Comparison of ENCODE assay signal across 14 cellular contexts in the genomic region with DNA sequence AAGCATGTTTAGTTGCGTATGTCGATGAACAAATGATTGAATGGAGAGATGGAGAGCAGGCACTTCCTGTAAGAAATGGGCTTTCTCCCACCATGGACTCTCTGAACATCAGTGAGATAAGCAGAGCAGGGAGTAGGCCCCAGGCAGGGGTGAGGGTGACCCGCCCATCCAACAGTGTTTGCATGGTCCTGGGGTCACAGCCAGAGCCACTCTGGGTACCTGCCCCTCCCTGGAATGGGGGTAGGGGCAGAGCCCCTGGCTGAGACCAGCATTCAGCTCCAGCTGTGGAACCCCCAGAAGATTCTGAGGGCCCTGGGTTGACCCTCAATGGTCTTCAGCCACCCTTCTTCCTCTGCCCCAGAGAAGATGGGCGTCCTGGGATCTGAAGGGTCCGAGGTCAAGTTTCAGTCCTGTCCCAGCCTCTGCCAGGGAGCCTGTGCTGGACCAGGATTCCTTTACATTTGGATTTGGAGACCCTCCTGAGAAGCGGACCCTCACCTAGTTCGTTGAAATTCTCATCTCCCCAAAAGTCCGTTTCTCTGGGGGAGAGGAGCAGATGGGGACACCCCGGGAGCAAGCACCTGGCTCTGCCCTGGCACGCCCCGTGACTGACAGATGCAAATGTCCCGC. TPM values are rescaled to one million over a fixed set of nuclear protein-coding genes. Genes with fewer than 3 reads are reported as not detected.
DNase-seq lines count a peak whose midpoint lies in the region; ATAC-seq and TF ChIP-seq lines count a peak whose summit lies in the region.
"Had no signal": no experiment of that assay in that cellular context is flagged by ENCODE, and none has a peak within 500 bp of the region (broad histone marks: within the 10 kb centered on the region; RNA-seq: fewer than 3 reads in every experiment).

No MANE protein-coding gene starts in this region.

- peaks cover 59 to 84% of the 10 kb centered on the region in 2 donors for H3K4me1 Mint-ChIP-seq in stimulated activated naive B cell treated with anti-CD40 and anti-IgM and Interleukin-4, amounts not matched to agents 10 μg/mL and 1 μg/mL and 100 μg/mL, for 72 hours

- peaks cover 48% of the 10 kb centered on the region for H3K4me1 ChIP-seq in DOHH2 (ENCODE audit: control insufficient read depth, low read length)
- H3K4me1 ChIP-seq in Karpas-422 (ENCODE audit: low read length), result peaks cover 41% of the 10 kb centered on the region
- H3K4me1 ChIP-seq in osteoblast (ENCODE audit: insufficient read depth, low read length), result peaks cover 21% of the 10 kb centered on the region
- peaks cover 8% of the 10 kb centered on the region for H3K4me1 ChIP-seq in prostate gland (replicated peaks)
- H3K4me1 ChIP-seq in breast epithelium, result peaks cover 8 to 12% of the 10 kb centered on the region in 2 donors

- intact Hi-C loops in prostate gland (cut with DNase I), result no loop called here
- intact Hi-C loops in breast epithelium (cut with DNase I; ENCODE audit: low total_unique reads), result loop anchor here (10.0 kb wide), 1 partner anchor 173 kb away; no protein-coding TSS in a partner anchor

- H2AFZ ChIP-seq in Karpas-422 (ENCODE audit: low read length) (no peak overlapping the region), osteoblast (ENCODE audit: low read length) (no peak overlapping the region)

- H3K27me3 ChIP-seq in DOHH2 (ENCODE audit: control insufficient read depth, low read length), result peaks cover 35% of the 10 kb centered on the region
- H3K27me3 ChIP-seq in Karpas-422 (ENCODE audit: low read length), result no peaks in the 10 kb centered on the region
- peaks cover 34% of the 10 kb centered on the region for H3K27me3 ChIP-seq in osteoblast (ENCODE audit: insufficient read depth, low read length)
- H3K27me3 ChIP-seq in prostate gland (replicated peaks; ENCODE audit: insufficient read depth), result peaks cover 3% of the 10 kb centered on the region
- peaks cover 10 to 54% of the 10 kb centered on the region in 2 donors for H3K27me3 ChIP-seq in breast epithelium

- H3K27ac Mint-ChIP-seq in stimulated activated naive B cell treated with anti-CD40 and anti-IgM and Interleukin-4, amounts not matched to agents 10 μg/mL and 1 μg/mL and 100 μg/mL, for 72 hours, result no peak overlapping the region
- H3K27ac Mint-ChIP-seq: activated naive CD4-positive, alpha-beta T cell treated with anti-CD3 and anti-CD28 coated beads, Interleukin-2, amount 50 U/mL, for 72 hours had no signal

- peak overlapping the region; percentile 75 for H3K9ac ChIP-seq in Karpas-422 (ENCODE audit: low read length)

- H3F3A ChIP-seq in DOHH2 (ENCODE audit: control insufficient read depth, insufficient read depth), result peaks cover 8% of the 10 kb centered on the region

- H4K20me1 ChIP-seq in DOHH2 (ENCODE audit: control insufficient read depth, insufficient read depth, low read depth, low read length) (no peaks in the 10 kb centered on the region), Karpas-422 (ENCODE audit: insufficient read depth, low read depth, low read length) (peaks cover 4% of the 10 kb centered on the region; the same call in 1 of the 2 replicates), osteoblast (ENCODE audit: insufficient read depth, low read length) (peaks cover 29% of the 10 kb centered on the region)

- H3K9me2 ChIP-seq in DOHH2 (replicated peaks; ENCODE audit: control insufficient read depth, low read length) (no peaks in the 10 kb centered on the region), Karpas-422 (replicated peaks; ENCODE audit: insufficient read depth, low read length) (no peaks in the 10 kb centered on the region)

- no peaks in the 10 kb centered on the region for H3K9me3 Mint-ChIP-seq in stimulated activated naive B cell treated with anti-CD40 and anti-IgM and Interleukin-4, amounts not matched to agents 10 μg/mL and 1 μg/mL and 100 μg/mL, for 72 hours
- H3K9me3 Mint-ChIP-seq: activated naive CD4-positive, alpha-beta T cell treated with anti-CD3 and anti-CD28 coated beads, Interleukin-2, amount 50 U/mL, for 72 hours had no signal

- ATAC-seq in stimulated activated naive B cell treated with anti-CD40 and anti-IgM and Interleukin-4, amounts not matched to agents 10 μg/mL and 1 μg/mL and 100 μg/mL, for 72 hours (replicated peaks), result no peak
- ATAC-seq: activated naive CD4-positive, alpha-beta T cell treated with anti-CD3 and anti-CD28 coated beads, Interleukin-2, amount 50 U/mL, for 72 hours had no signal

- peaks cover 24 to 31% of the 10 kb centered on the region in 2 donors for H3K36me3 Mint-ChIP-seq in stimulated activated naive B cell treated with anti-CD40 and anti-IgM and Interleukin-4, amounts not matched to agents 10 μg/mL and 1 μg/mL and 100 μg/mL, for 72 hours

- peaks cover 45 to 50% of the 10 kb centered on the region in 2 donors for H3K27me3 Mint-ChIP-seq in stimulated activated naive B cell treated with anti-CD40 and anti-IgM and Interleukin-4, amounts not matched to agents 10 μg/mL and 1 μg/mL and 100 μg/mL, for 72 hours

- TF ChIP-seq POLR2A in erythroblast (IDR thresholded peaks at IDR 0.05; ENCODE audit: low read length) (no peak), prostate gland (IDR thresholded peaks at IDR 0.05) (no peak), breast epithelium (IDR thresholded peaks at IDR 0.05) (no peak)

- H3K36me3 ChIP-seq in DOHH2 (ENCODE audit: control insufficient read depth, low read length) (peaks cover 23% of the 10 kb centered on the region), Karpas-422 (ENCODE audit: insufficient read depth, low read length) (no peaks in the 10 kb centered on the region), osteoblast (ENCODE audit: insufficient read depth, low read length) (no peaks in the 10 kb centered on the region), prostate gland (no peaks in the 10 kb centered on the region), breast epithelium (no peaks in the 10 kb centered on the region)

- WGBS in prostate gland, result 67% methylated on average over 12 of the region's 12 CpGs

- TF ChIP-seq CTCF in DOHH2 (IDR thresholded peaks at IDR 0.05; ENCODE audit: low read depth, low read length, poor library complexity, severe bottlenecking) (no peak), osteoblast (IDR thresholded peaks at IDR 0.05; ENCODE audit: extremely low read depth, low read depth, low read length) (no peak), prostate gland (IDR thresholded peaks at IDR 0.05) (no peak), breast epithelium (IDR thresholded peaks at IDR 0.05) (no peak)

- H3K4me3 Mint-ChIP-seq in stimulated activated naive B cell treated with anti-CD40 and anti-IgM and Interleukin-4, amounts not matched to agents 10 μg/mL and 1 μg/mL and 100 μg/mL, for 72 hours, result peak overlapping the region in 1 of 2 donors; percentile 86

- no peak for DNase-seq in Karpas-422
- peak; percentile 33 to 37 for DNase-seq in erythroblast (lab: John Stamatoyannopoulos, UW)
- peak; percentile 83 for DNase-seq in osteoblast (ENCODE audit: insufficient read length, low spot score, missing footprints)
- no peak for DNase-seq in prostate gland (ENCODE audit: low spot score)
- DNase-seq in breast epithelium (ENCODE audit: low spot score in 2 of 2), result no peak
- no peak for DNase-seq in stimulated activated naive B cell treated with anti-CD40 and anti-IgM and Interleukin-4, amounts not matched to agents 10 μg/mL and 1 μg/mL and 100 μg/mL, for 72 hours
- DNase-seq: hypothalamus; NCI-H2171; stimulated activated CD4-positive, alpha-beta T cell treated with anti-CD3 and anti-CD28 coated beads, Interleukin-4, amount 100 ng/mL, for 1 hour had no signal

- H3K27ac ChIP-seq in DOHH2 (ENCODE audit: low read depth, low read length) (no peak overlapping the region), Karpas-422 (ENCODE audit: low read length) (peak overlapping the region; percentile 84), osteoblast (ENCODE audit: low read depth, low read length) (no peak overlapping the region), prostate gland (no peak overlapping the region), breast epithelium (no peak overlapping the region)
- H3K27ac ChIP-seq: neutrophil had no signal

- peaks cover 20% of the 10 kb centered on the region for H3K79me2 ChIP-seq in DOHH2 (ENCODE audit: control insufficient read depth, low read length)
- peaks cover 11% of the 10 kb centered on the region for H3K79me2 ChIP-seq in Karpas-422 (ENCODE audit: low read length)
- H3K79me2 ChIP-seq in osteoblast (ENCODE audit: insufficient read depth, low read length), result peaks cover 9% of the 10 kb centered on the region

- peak overlapping the region; percentile 97 for H3K4me2 ChIP-seq in DOHH2 (ENCODE audit: low read length)
- peak overlapping the region; percentile 76 for H3K4me2 ChIP-seq in Karpas-422 (ENCODE audit: low read depth, low read length, poor library complexity, severe bottlenecking)
- H3K4me2 ChIP-seq in osteoblast (ENCODE audit: insufficient read depth, low read length), result no peak overlapping the region

- H3K9me3 ChIP-seq in DOHH2 (ENCODE audit: control insufficient read depth, insufficient read depth, low read length), result no peaks in the 10 kb centered on the region
- no peaks in the 10 kb centered on the region for H3K9me3 ChIP-seq in Karpas-422 (ENCODE audit: low read length)
- H3K9me3 ChIP-seq in osteoblast (ENCODE audit: low read depth, low read length), result no peaks in the 10 kb centered on the region
- H3K9me3 ChIP-seq in prostate gland, result no peaks in the 10 kb centered on the region
- no peaks in the 10 kb centered on the region for H3K9me3 ChIP-seq in breast epithelium
- H3K9me3 ChIP-seq: neutrophil had no signal

- H3K4me3 ChIP-seq in DOHH2 (ENCODE audit: low read length) (peak overlapping the region; percentile 75), Karpas-422 (ENCODE audit: low read length) (peak overlapping the region; percentile 68), osteoblast (ENCODE audit: insufficient read depth, low read length) (no peak overlapping the region), prostate gland (no peak overlapping the region), breast epithelium (peak overlapping the region in 1 of 3 donors; percentile 60)

RNA-seq across cellular contexts. Expression of a gene that starts 2.4 kb away (rescaled TPM):
- 1.1 TPM in 1 of 2 replicates, not detected in the other for total RNA-seq in Karpas-422 (2014; rRNA removed; shearing (Covaris generic); ENCODE audit: low replicate concordance)
- not detected in 2 replicates for total RNA-seq in osteoblast
- total RNA-seq in prostate gland, result 1 to 10 TPM in 1 of 2 donors, not detected in 1; 1.2 TPM
- total RNA-seq in breast epithelium, result not detected
- total RNA-seq: activated naive CD4-positive, alpha-beta T cell treated with anti-CD3 and anti-CD28 coated beads, Interleukin-2, amount 50 U/mL, for 72 hours; Daoy; RPMI7951 had no signal

RNA-seq across cellular contexts. Expression of a gene that starts 5.0 kb away (rescaled TPM):
- total RNA-seq in Karpas-422 (2014; rRNA removed; shearing (Covaris generic); ENCODE audit: low replicate concordance), result 46.1 and 113 TPM in 2 replicates
- total RNA-seq in osteoblast, result 47.7 and 64.8 TPM in 2 replicates
- total RNA-seq in prostate gland, result 10 to 100 TPM; 43.7 to 47.4 TPM
- total RNA-seq in breast epithelium, result 10 to 100 TPM; 37.3 to 61.0 (median 43.9) TPM

RNA-seq across cellular contexts. Expression of a gene that starts 40.0 kb away (rescaled TPM):
- total RNA-seq in Karpas-422 (2014; rRNA removed; shearing (Covaris generic); ENCODE audit: low replicate concordance), result 43.5 and 65.0 TPM in 2 replicates
- total RNA-seq in osteoblast (115 and 121 TPM in 2 replicates), prostate gland (100 to 1,000 TPM in 1 of 2 donors, 10 to 100 TPM in 1; 82.5 to 143 TPM), breast epithelium (100 to 1,000 TPM; 169 to 200 (median 181) TPM)

Comparison
In these comparisons a context has a peak if more than half of its experiments do, and no peak if none do; other contexts are left out.
1. H3K4me3 ChIP-seq: peak in DOHH2 (single experiment) and Karpas-422 (single experiment); none in osteoblast (single experiment) and prostate gland (0 of 2).
2. DNase-seq: peak in erythroblast (2 of 2) and osteoblast (single experiment); none in Karpas-422 (single experiment), prostate gland (single experiment), breast epithelium (0 of 2) and stimulated activated naive B cell treated with anti-CD40 and anti-IgM and Interleukin-4, amounts not matched to agents 10 μg/mL and 1 μg/mL and 100 μg/mL, for 72 hours (single experiment).